ENCODE assay signal across 1 cellular context in genomic region chr15:96701876-96702275, GRCh38.
TF ChIP-seq lines count a peak whose summit lies in the region.

No MANE protein-coding gene starts in this region.

TF ChIP-seq in GM23338, 12 proteins besides CTCF, POLR2A, EP300 and RAD21 (continued from another document):
- TF ChIP-seq ZNF462 (CRISPR knock-in tag; IDR thresholded peaks at IDR 0.05): no peak
